In genomic region chr20:19673575-19673974, GRCh38 we compare ENCODE assay signal across 10 cellular contexts.
"Had no signal": no experiment of that assay in that cellular context is flagged by ENCODE, and none has a peak within 500 bp of the region (broad histone marks: within the 10 kb centered on the region; RNA-seq: fewer than 3 reads in every experiment).

No MANE protein-coding gene starts in this region.

- DNase-seq: activated CD4-positive, alpha-beta T cell treated with anti-CD3 and anti-CD28 coated beads, Interleukin-2, amount 50 U/mL, for 1 hour; activated CD4-positive, CD25-positive, alpha-beta regulatory T cell; activated effector memory CD4-positive, alpha-beta T cell treated with Interleukin-2 at 50 U/mL for 16 hours; activated T-cell treated with anti-CD3 and anti-CD28 coated beads, Interleukin-2, amount 50 U/mL, for 1 hour; endodermal cell; left lung; natural killer cell; T-helper 2 cell had no signal

- H3K36me3 ChIP-seq: left lung, right atrium auricular region had no signal

- H3K4me2 ChIP-seq: smooth muscle cell had no signal

- H3K27ac ChIP-seq: left lung, right atrium auricular region had no signal

- H3K4me3 ChIP-seq: left lung, right atrium auricular region, smooth muscle cell had no signal

- H3K27me3 ChIP-seq: left lung, right atrium auricular region had no signal

- H3K4me1 ChIP-seq: left lung, right atrium auricular region had no signal

- H3K9me3 ChIP-seq: left lung, right atrium auricular region had no signal
